ENCODE assay signal across 19 cellular contexts in genomic region chr10:121240556-121240955, GRCh38.
"Had no signal": no experiment of that assay in that cellular context is flagged by ENCODE, and none has a peak within 500 bp of the region (broad histone marks: within the 10 kb centered on the region; RNA-seq: fewer than 3 reads in every experiment).

No MANE protein-coding gene starts in this region.

- H3K36me3 Mint-ChIP-seq: activated naive CD8-positive, alpha-beta T cell had no signal

- H3K27me3 Mint-ChIP-seq: activated CD4-positive, alpha-beta T cell treated with anti-CD3 and anti-CD28 coated beads, Interleukin-2, amount 10 ng/mL, durations not matched to agents 24 days and 14 days had no signal

- ATAC-seq: activated CD8-positive, alpha-beta T cell treated with anti-CD3 and anti-CD28 coated beads, Interleukin-2, amount 10 ng/mL, durations not matched to agents 7 days and 5 days; activated T-cell treated with anti-CD3 and anti-CD28 coated beads, Interleukin-2, amount 50 U/mL, for 72 hours; stimulated activated naive CD8-positive, alpha-beta T cell treated with anti-CD3 and anti-CD28 coated beads, Interleukin-15, amount 100 ng/mL, for 72 hours had no signal

- FAIRE-seq: endothelial cell of umbilical vein, urothelium cell line had no signal

- H3K9me3 ChIP-seq: ovary had no signal

- H3K4me1 Mint-ChIP-seq: activated CD4-positive, alpha-beta T cell treated with anti-CD3 and anti-CD28 coated beads, Interleukin-2, amount 10 ng/mL, durations not matched to agents 24 days and 14 days; stimulated activated naive CD8-positive, alpha-beta T cell treated with anti-CD3 and anti-CD28 coated beads, Interleukin-15, amount 100 ng/mL, for 72 hours had no signal

- H3K4me3 ChIP-seq: ovary, spleen had no signal

- H3K27ac ChIP-seq: ovary, spleen had no signal

- H3K36me3 ChIP-seq: ovary, spleen had no signal

- DNase-seq: activated CD4-positive, alpha-beta T cell treated with anti-CD3 and anti-CD28 coated beads, Interleukin-2, amount 10 ng/mL, durations not matched to agents 24 days and 14 days; activated CD4-positive, CD25-positive, alpha-beta regulatory T cell; activated CD8-positive, alpha-beta memory T cell treated with anti-CD3 and anti-CD28 coated beads, Interleukin-2, amount 50 U/mL, for 4 hours; activated CD8-positive, alpha-beta T cell treated with anti-CD3 and anti-CD28 coated beads, Interleukin-2, amount 10 ng/mL, durations not matched to agents 7 days and 5 days; activated gamma-delta T cell; activated T-cell treated with anti-CD3 and anti-CD28 coated beads, Interleukin-2, amount 50 U/mL, for 72 hours; amniotic stem cell; central memory CD4-positive, alpha-beta T cell; cortex of kidney; effector CD8-positive, alpha-beta T cell; foreskin fibroblast; mesendoderm; spleen; stimulated activated naive CD8-positive, alpha-beta T cell treated with anti-CD3 and anti-CD28 coated beads, Interleukin-15, amount 100 ng/mL, for 72 hours had no signal

- H3K27ac Mint-ChIP-seq: activated CD4-positive, alpha-beta T cell treated with anti-CD3 and anti-CD28 coated beads, Interleukin-2, amount 10 ng/mL, durations not matched to agents 24 days and 14 days; activated CD8-positive, alpha-beta T cell treated with anti-CD3 and anti-CD28 coated beads, Interleukin-2, amount 10 ng/mL, durations not matched to agents 7 days and 5 days; activated naive CD8-positive, alpha-beta T cell; activated T-cell treated with anti-CD3 and anti-CD28 coated beads, Interleukin-2, amount 50 U/mL, for 72 hours; stimulated activated naive CD8-positive, alpha-beta T cell treated with anti-CD3 and anti-CD28 coated beads, Interleukin-15, amount 100 ng/mL, for 72 hours had no signal

- H3K4me3 Mint-ChIP-seq: activated CD4-positive, alpha-beta T cell treated with anti-CD3 and anti-CD28 coated beads, Interleukin-2, amount 10 ng/mL, durations not matched to agents 24 days and 14 days; activated CD8-positive, alpha-beta T cell treated with anti-CD3 and anti-CD28 coated beads, Interleukin-2, amount 10 ng/mL, durations not matched to agents 7 days and 5 days; activated naive CD8-positive, alpha-beta T cell; activated T-cell treated with anti-CD3 and anti-CD28 coated beads, Interleukin-2, amount 50 U/mL, for 72 hours; neural crest cell; stimulated activated naive CD8-positive, alpha-beta T cell treated with anti-CD3 and anti-CD28 coated beads, Interleukin-15, amount 100 ng/mL, for 72 hours had no signal

- H3K4me1 ChIP-seq: spleen had no signal

- H3K27me3 ChIP-seq: ovary had no signal
